ENCODE assay signal across 2 cellular contexts in the genomic region with DNA sequence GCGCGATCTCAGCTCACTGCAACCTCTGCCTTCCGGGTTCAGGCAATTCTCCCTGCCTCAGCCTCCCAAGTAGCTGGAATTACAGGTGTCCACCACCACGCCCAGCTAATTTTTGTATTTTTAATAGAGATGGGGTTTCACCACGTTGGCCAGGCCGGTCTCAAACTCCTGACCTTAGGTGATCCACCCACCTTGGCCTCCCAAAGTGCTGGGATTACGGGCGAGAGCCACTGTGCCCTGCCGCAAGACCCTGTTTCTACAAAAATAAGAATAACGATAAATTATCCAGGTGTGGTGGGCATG. TPM values are rescaled to one million over a fixed set of nuclear protein-coding genes. Genes with fewer than 3 reads are reported as not detected.
"Had no signal": no experiment of that assay in that cellular context is flagged by ENCODE, and none has a peak within 500 bp of the region (broad histone marks: within the 10 kb centered on the region; RNA-seq: fewer than 3 reads in every experiment).

No MANE protein-coding gene starts in this region.

RNA-seq across cellular contexts. Expression of a gene that starts 16.4 kb away (rescaled TPM):
- total RNA-seq: occipital lobe had no signal
- polyA plus RNA-seq: neural cell had no signal
